In the genomic region with DNA sequence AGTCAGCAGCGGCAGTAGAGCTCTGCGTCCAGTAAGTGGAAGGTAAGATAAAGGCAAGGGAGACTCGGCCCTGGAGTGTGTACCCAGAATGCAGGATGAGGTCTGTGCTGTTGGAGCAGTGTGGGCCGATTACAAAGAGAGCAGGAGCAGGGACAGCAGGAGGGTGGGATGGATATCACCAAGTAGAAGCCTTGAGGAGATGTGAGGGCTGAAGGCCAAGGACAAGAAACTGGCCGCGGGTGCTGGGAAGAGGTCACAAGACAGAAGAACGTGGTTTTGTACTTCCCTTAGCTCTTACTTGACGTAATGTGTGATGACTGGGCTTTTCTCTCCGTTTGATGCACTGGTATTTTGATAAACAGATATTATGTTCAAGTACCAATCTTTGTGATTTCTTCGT, we compare ENCODE assay signal across 1 cellular context.
TF ChIP-seq lines count a peak whose summit lies in the region.

No MANE protein-coding gene starts in this region.

TF ChIP-seq in HepG2, 621 proteins besides CTCF, POLR2A, EP300 and RAD21:
- TF ChIP-seq HBP1 (CRISPR knock-in tag; IDR thresholded peaks at IDR 0.05; ENCODE audit: low read depth), result no peak
- TF ChIP-seq CEBPG (CRISPR knock-in tag; IDR thresholded peaks at IDR 0.05), result no peak
- TF ChIP-seq POGZ (CRISPR knock-in tag; IDR thresholded peaks at IDR 0.05), result no peak
- TF ChIP-seq RBFOX2 (IDR thresholded peaks at IDR 0.05; ENCODE audit: low read depth, low read length), result no peak
- TF ChIP-seq DMTF1 (CRISPR knock-in tag; IDR thresholded peaks at IDR 0.05), result no peak
- no peak for TF ChIP-seq GPN1 (CRISPR knock-in tag; IDR thresholded peaks at IDR 0.05; ENCODE audit: borderline replicate concordance)
- TF ChIP-seq EEA1 (CRISPR knock-in tag; IDR thresholded peaks at IDR 0.05; ENCODE audit: borderline replicate concordance), result no peak
- TF ChIP-seq FOXA3 (CRISPR knock-in tag; IDR thresholded peaks at IDR 0.05), result no peak
- TF ChIP-seq ELF4 (CRISPR knock-in tag; IDR thresholded peaks at IDR 0.05; ENCODE audit: borderline replicate concordance), result no peak
- no peak for TF ChIP-seq ZNF572 (CRISPR knock-in tag; IDR thresholded peaks at IDR 0.05)
- TF ChIP-seq SIX1 (CRISPR knock-in tag; IDR thresholded peaks at IDR 0.05; ENCODE audit: borderline replicate concordance), result no peak
- TF ChIP-seq ZNF282 (IDR thresholded peaks at IDR 0.05; ENCODE audit: partially characterized antibody), result no peak
- no peak for TF ChIP-seq REPIN1 (CRISPR knock-in tag; IDR thresholded peaks at IDR 0.05; ENCODE audit: borderline replicate concordance, low read depth)
- no peak for TF ChIP-seq SALL1 (CRISPR knock-in tag; IDR thresholded peaks at IDR 0.05)
- TF ChIP-seq EED (CRISPR knock-in tag; IDR thresholded peaks at IDR 0.05), result no peak
- no peak for TF ChIP-seq ZNF30 (CRISPR knock-in tag; IDR thresholded peaks at IDR 0.05)
- no peak for TF ChIP-seq PAX8 (CRISPR knock-in tag; IDR thresholded peaks at IDR 0.05; ENCODE audit: borderline replicate concordance)
- no peak for TF ChIP-seq PRDM10 (CRISPR knock-in tag; IDR thresholded peaks at IDR 0.05; ENCODE audit: low read depth)
